9 cellular contexts compared by ENCODE assay signal in genomic region chr7:78134256-78134655, GRCh38.
DNase-seq lines count a peak whose midpoint lies in the region; ATAC-seq and TF ChIP-seq lines count a peak whose summit lies in the region.
"Had no signal": no experiment of that assay in that cellular context is flagged by ENCODE, and none has a peak within 500 bp of the region (broad histone marks: within the 10 kb centered on the region; RNA-seq: fewer than 3 reads in every experiment).

No MANE protein-coding gene starts in this region.

- peaks cover 1% of the 10 kb centered on the region for H3K27me3 Mint-ChIP-seq in glutamatergic neuron (ENCODE audit: unreplicated experiment)
- no peaks in the 10 kb centered on the region for H3K27me3 Mint-ChIP-seq in natural killer cell treated with Interleukin-12 subunit alpha and Interleukin-12 subunit beta and Interleukin-15 and Interleukin-18, amount 100 ng/mL, for 72 hours

- no peaks in the 10 kb centered on the region for H3K36me3 Mint-ChIP-seq in glutamatergic neuron (ENCODE audit: unreplicated experiment)
- no peaks in the 10 kb centered on the region for H3K36me3 Mint-ChIP-seq in natural killer cell treated with Interleukin-12 subunit alpha and Interleukin-12 subunit beta and Interleukin-15 and Interleukin-18, amount 100 ng/mL, for 72 hours

- H3K4me1 ChIP-seq in RWPE2 (ENCODE audit: insufficient read depth, poor library complexity, severe bottlenecking) = no peaks in the 10 kb centered on the region

- H3K36me3 ChIP-seq in GM06990 (ENCODE audit: control insufficient read depth, insufficient read depth, low read length) (no peaks in the 10 kb centered on the region), RWPE2 (ENCODE audit: low read depth) (no peaks in the 10 kb centered on the region)

- no peak overlapping the region for H3K4me3 Mint-ChIP-seq in glutamatergic neuron (ENCODE audit: unreplicated experiment)
- H3K4me3 Mint-ChIP-seq in natural killer cell treated with Interleukin-12 subunit alpha and Interleukin-12 subunit beta and Interleukin-15 and Interleukin-18, amount 100 ng/mL, for 72 hours = no peak overlapping the region
- H3K4me3 Mint-ChIP-seq: activated B cell treated with CpG ODN at 0.5 μM for 24 hours had no signal

- H3K4me1 Mint-ChIP-seq in glutamatergic neuron (ENCODE audit: low read depth, unreplicated experiment) = peaks cover 16% of the 10 kb centered on the region
- no peaks in the 10 kb centered on the region for H3K4me1 Mint-ChIP-seq in natural killer cell treated with Interleukin-12 subunit alpha and Interleukin-12 subunit beta and Interleukin-15 and Interleukin-18, amount 100 ng/mL, for 72 hours (ENCODE audit: low read depth in 2 of 2)
- H3K4me1 Mint-ChIP-seq: activated B cell treated with CpG ODN at 0.5 μM for 24 hours had no signal

- H3K27ac ChIP-seq in RWPE2 (ENCODE audit: poor library complexity, severe bottlenecking) = no peak overlapping the region

- no peaks in the 10 kb centered on the region for H3K9me3 ChIP-seq in RWPE2 (ENCODE audit: severe bottlenecking)

- no peak overlapping the region for H3K27ac Mint-ChIP-seq in glutamatergic neuron (ENCODE audit: unreplicated experiment)
- H3K27ac Mint-ChIP-seq in natural killer cell treated with Interleukin-12 subunit alpha and Interleukin-12 subunit beta and Interleukin-15 and Interleukin-18, amount 100 ng/mL, for 72 hours = no peak overlapping the region
- H3K27ac Mint-ChIP-seq: activated B cell treated with CpG ODN at 0.5 μM for 24 hours had no signal

- H3K4me3 ChIP-seq in GM06990 (replicated peaks; ENCODE audit: low read depth, low read length) (no peak overlapping the region), RWPE2 (ENCODE audit: severe bottlenecking) (no peak overlapping the region)

- DNase-seq in GM06990 (ENCODE audit: extremely low read depth, insufficient read length) (no peak), HPDE6-E6E7 (ENCODE audit: extremely low spot score) (peak; percentile 11), RWPE2 (ENCODE audit: low spot score) (no peak), glutamatergic neuron (no peak), MV-4-11 (lab: John Stamatoyannopoulos, UW) (no peak)
- no peak for DNase-seq in natural killer cell treated with Interleukin-12 subunit alpha and Interleukin-12 subunit beta and Interleukin-15 and Interleukin-18, amount 100 ng/mL, for 72 hours (ENCODE audit: low spot score)
- no peak for DNase-seq in effector CD8-positive, alpha-beta T cell (lab: John Stamatoyannopoulos, UW)
- DNase-seq: activated B cell treated with CpG ODN at 0.5 μM for 24 hours had no signal

- no peaks in the 10 kb centered on the region for H3K9me3 Mint-ChIP-seq in glutamatergic neuron (ENCODE audit: unreplicated experiment)
- no peaks in the 10 kb centered on the region for H3K9me3 Mint-ChIP-seq in natural killer cell treated with Interleukin-12 subunit alpha and Interleukin-12 subunit beta and Interleukin-15 and Interleukin-18, amount 100 ng/mL, for 72 hours
- H3K9me3 Mint-ChIP-seq: activated B cell treated with CpG ODN at 0.5 μM for 24 hours had no signal

- ATAC-seq in RWPE2 (ENCODE audit: low read depth) (peak; percentile 45; the same call in 1 of the 3 replicates), HG02973 (IDR thresholded peaks at IDR 0.05; ENCODE audit: unreplicated experiment) (no peak)
- ATAC-seq in natural killer cell treated with Interleukin-12 subunit alpha and Interleukin-12 subunit beta and Interleukin-15 and Interleukin-18, amount 100 ng/mL, for 72 hours = no peak

- H3K27me3 ChIP-seq in GM06990 (replicated peaks; ENCODE audit: control insufficient read depth, insufficient read depth, low read length) (no peaks in the 10 kb centered on the region), RWPE2 (ENCODE audit: insufficient read depth, poor library complexity, severe bottlenecking) (peaks cover 9% of the 10 kb centered on the region)

- TF ChIP-seq CTCF in GM06990 (IDR thresholded peaks at IDR 0.05; ENCODE audit: insufficient read depth, low read length, poor library complexity, severe bottlenecking) = peak; percentile 37
- TF ChIP-seq CTCF in RWPE2 (IDR thresholded peaks at IDR 0.05; ENCODE audit: poor library complexity, severe bottlenecking) = peak; percentile 32
- peak; percentile 80 for TF ChIP-seq CTCF in glutamatergic neuron (IDR thresholded peaks at IDR 0.05; ENCODE audit: partially characterized antibody, unreplicated experiment)
